ENCODE assay signal across 9 cellular contexts in the genomic region with DNA sequence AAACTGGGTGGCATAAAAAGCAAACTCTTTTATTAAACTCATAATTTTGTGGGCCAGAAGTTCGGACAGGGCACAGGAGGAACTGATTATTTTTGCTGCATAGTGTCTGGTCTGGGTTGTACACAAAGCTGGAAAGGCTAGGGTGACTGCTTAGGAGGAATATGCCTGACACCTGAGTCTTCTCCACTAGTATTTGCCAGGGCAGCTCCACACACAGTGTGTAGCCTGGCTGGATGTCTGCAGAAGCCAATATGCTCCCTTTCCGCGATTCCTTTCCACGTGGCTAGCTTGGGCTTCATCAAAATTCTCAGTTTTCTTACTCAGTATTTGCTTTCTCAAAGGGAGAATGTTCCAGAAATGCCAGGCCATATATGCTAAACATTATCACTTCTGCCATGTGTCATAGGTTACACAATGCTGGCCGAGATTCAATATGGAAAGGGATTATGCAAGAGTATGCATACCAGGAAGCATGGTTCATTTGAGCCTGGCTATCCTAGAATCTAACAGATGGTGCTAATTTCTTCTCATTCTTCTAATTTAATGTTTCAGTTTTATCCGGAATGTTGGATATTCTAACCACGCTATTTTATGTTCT.
DNase-seq lines count a peak whose midpoint lies in the region; ATAC-seq lines count a peak whose summit lies in the region.
"Had no signal": no experiment of that assay in that cellular context is flagged by ENCODE, and none has a peak within 500 bp of the region (broad histone marks: within the 10 kb centered on the region; RNA-seq: fewer than 3 reads in every experiment).

No MANE protein-coding gene starts in this region.

- no peak for ATAC-seq in HG02973 (IDR thresholded peaks at IDR 0.05; ENCODE audit: unreplicated experiment)
- no peak for ATAC-seq in GM19452 (IDR thresholded peaks at IDR 0.05; ENCODE audit: unreplicated experiment)

- peak; percentile 37 for DNase-seq in ELR (ENCODE audit: low read depth)
- DNase-seq in NCI-H226, result peak; percentile 59
- peak; percentile 76 for DNase-seq in dedifferentiated amniotic fluid mesenchymal stem cell (ENCODE audit: extremely low spot score)
- DNase-seq in mucosa of gallbladder (ENCODE audit: low spot score), result peak; percentile 16
- no peak for DNase-seq in stimulated activated naive CD4-positive, alpha-beta T cell treated with Interleukin-2 at 50 U/mL for 16 hours (lab: John Stamatoyannopoulos, UW)
- DNase-seq in DMS79 (lab: John Stamatoyannopoulos, UW), result no peak
- DNase-seq: anterior cingulate cortex had no signal

Comparison
In these comparisons a context has a peak if more than half of its experiments do, and no peak if none do; other contexts are left out.
1. DNase-seq: peak in ELR (single experiment), NCI-H226 (single experiment), dedifferentiated amniotic fluid mesenchymal stem cell (single experiment) and mucosa of gallbladder (single experiment); none in stimulated activated naive CD4-positive, alpha-beta T cell treated with Interleukin-2 at 50 U/mL for 16 hours (single experiment) and DMS79 (single experiment).